8 cellular contexts compared by ENCODE assay signal in genomic region chr19:19597809-19598306, GRCh38. TPM values are rescaled to one million over a fixed set of nuclear protein-coding genes. Genes with fewer than 3 reads are reported as not detected.
DNase-seq lines count a peak whose midpoint lies in the region; ATAC-seq and TF ChIP-seq lines count a peak whose summit lies in the region.

No MANE protein-coding gene starts in this region.

- H3K27ac ChIP-seq in transverse colon (peak overlapping the region in 3 of 4 donors; percentile 3 to 30 (median 17)), GM23248 (no peak overlapping the region)

- no peak for TF ChIP-seq CTCF in transverse colon (IDR thresholded peaks at IDR 0.05)

- no peak for TF ChIP-seq EP300 in transverse colon (IDR thresholded peaks at IDR 0.05; ENCODE audit: low read depth)

- H4K20me1 ChIP-seq in GM23248 (ENCODE audit: insufficient read depth) = no peaks in the 10 kb centered on the region

- H3K4me2 ChIP-seq in GM23248 (ENCODE audit: unreplicated experiment) = no peak overlapping the region

- H3K79me2 ChIP-seq in GM23248 (ENCODE audit: insufficient read depth) = no peaks in the 10 kb centered on the region

- H3K4me1 ChIP-seq in transverse colon (peaks cover 0 to 24% (median 11%) of the 10 kb centered on the region in 4 donors), GM23248 (ENCODE audit: insufficient read depth) (peaks cover 11% of the 10 kb centered on the region)

- no peak overlapping the region for H2AFZ ChIP-seq in GM23248

- no peaks in the 10 kb centered on the region for H3F3A ChIP-seq in GM23248 (ENCODE audit: insufficient read depth)

- intact Hi-C loops in transverse colon (cut with DNase I; ENCODE audit: low total_unique reads) = no loop called here

- DNase-seq in activated gamma-delta T cell treated with Interleukin-2 at 50 U/mL for 16 hours (peak; percentile 34), activated gamma-delta T cell (lab: John Stamatoyannopoulos, UW) (no peak), transverse colon (no peak), GM23248 (no peak), SIG-M5 treated with dmso at 0.1 percent for 504 hours (lab: John Stamatoyannopoulos, UW; ENCODE audit: unreplicated experiment) (no peak), ureter (ENCODE audit: low spot score) (no peak)
- peak; percentile 77 for DNase-seq in activated effector memory CD4-positive, alpha-beta T cell treated with anti-CD3 and anti-CD28 coated beads, Interleukin-2, amount 50 U/mL, for 16 hours

- H3K4me3 ChIP-seq in transverse colon = no peak overlapping the region
- H3K4me3 ChIP-seq in GM23248 = no peak overlapping the region

- H3K36me3 ChIP-seq in transverse colon = no peaks in the 10 kb centered on the region
- H3K36me3 ChIP-seq in GM23248 (ENCODE audit: low read depth) = no peaks in the 10 kb centered on the region

- WGBS in transverse colon (ENCODE audit: low coverage in 1 of 2), 2 donors = 59 to 68% methylated on average over 5 to 8 of the region's 8 CpGs
- 91 to 93% methylated on average over 8 of the region's 8 CpGs for WGBS in GM23248 (ENCODE audit: low coverage in 1 of 2, low lambda C conversion rate in 2 of 2, missing lambda C conversion rate in 2 of 2), 2 experiments

- no peaks in the 10 kb centered on the region for H3K9me3 ChIP-seq in transverse colon
- H3K9me3 ChIP-seq in GM23248 (ENCODE audit: low read depth) = no peaks in the 10 kb centered on the region

- H3K27me3 ChIP-seq in transverse colon (no peaks in the 10 kb centered on the region), GM23248 (replicated peaks; ENCODE audit: insufficient read depth) (no peaks in the 10 kb centered on the region)

- H3K9ac ChIP-seq in GM23248 = no peak overlapping the region

- peak; percentile 68 for ATAC-seq in HG03565 (IDR thresholded peaks at IDR 0.05; ENCODE audit: unreplicated experiment)

- no peaks in the 10 kb centered on the region for H3K9me2 ChIP-seq in GM23248 (ENCODE audit: insufficient read depth)

- in situ Hi-C loops in transverse colon (cut with MboI; ENCODE audit: low pct_ligation_motif_present in 1 of 4, low pct_unique_long_range_greater_than_20kb in 1 of 4, low sequenced_read_pairs in 3 of 4) (no loop called here), GM23248 (cut with MboI) (no loop called here)

- TF ChIP-seq POLR2A in transverse colon (IDR thresholded peaks at IDR 0.05) = no peak

RNA-seq across cellular contexts. Expression of gene PBX4, which starts 20.6 kb away (rescaled TPM):
- total RNA-seq in transverse colon (10 to 100 TPM in 1 of 4 donors, 1 to 10 TPM in 3; 1.9 to 11.9 (median 5.1) TPM), ureter (12.7 TPM)
- 0.32 TPM in 1 of 2 replicates, not detected in the other for total RNA-seq in GM23248 (2014; rRNA removed; shearing (Covaris generic))
- 0.63 and 0.71 TPM in 2 replicates for polyA plus RNA-seq in GM23248 (2016; fragmentation: Nextera tagmentation; extraction: Ambion mirVana)

RNA-seq across cellular contexts. Expression of gene LPAR2, which starts 30.2 kb away (rescaled TPM):
- total RNA-seq in transverse colon (10 to 100 TPM; 19.2 to 52.5 (median 32.6) TPM), ureter (28.6 TPM)
- 0.13 and 1.8 TPM in 2 replicates for total RNA-seq in GM23248 (2014; rRNA removed; shearing (Covaris generic))
- polyA plus RNA-seq in GM23248 (2016; fragmentation: Nextera tagmentation; extraction: Ambion mirVana) = 0.72 and 1.3 TPM in 2 replicates

RNA-seq across cellular contexts. Expression of gene GMIP, which starts 45.6 kb away (rescaled TPM):
- total RNA-seq in transverse colon (10 to 100 TPM; 17.3 to 84.9 (median 27.2) TPM), ureter (25.0 TPM)
- 2.9 and 5.0 TPM in 2 replicates for total RNA-seq in GM23248 (2014; rRNA removed; shearing (Covaris generic))
- polyA plus RNA-seq in GM23248 (2016; fragmentation: Nextera tagmentation; extraction: Ambion mirVana) = 3.0 and 3.1 TPM in 2 replicates

RNA-seq across cellular contexts. Expression of gene CILP2, which starts 59.8 kb away (rescaled TPM):
- total RNA-seq in transverse colon (under 1 TPM in 1 of 4 donors, not detected in 3; 0.48 TPM), ureter (2.3 TPM)
- 0.11 and 0.25 TPM in 2 replicates for total RNA-seq in GM23248 (2014; rRNA removed; shearing (Covaris generic))
- 0.48 and 0.62 TPM in 2 replicates for polyA plus RNA-seq in GM23248 (2016; fragmentation: Nextera tagmentation; extraction: Ambion mirVana)

Comparison
In these comparisons a context has a peak if more than half of its experiments do, and no peak if none do; other contexts are left out.
1. DNase-seq: peak in activated gamma-delta T cell treated with Interleukin-2 at 50 U/mL for 16 hours (single experiment) and activated effector memory CD4-positive, alpha-beta T cell treated with anti-CD3 and anti-CD28 coated beads, Interleukin-2, amount 50 U/mL, for 16 hours (single experiment); none in activated gamma-delta T cell (single experiment), transverse colon (single experiment), GM23248 (single experiment), SIG-M5 treated with dmso at 0.1 percent for 504 hours (single experiment) and ureter (single experiment).